Comparison of ENCODE assay signal across 10 cellular contexts in the genomic region with DNA sequence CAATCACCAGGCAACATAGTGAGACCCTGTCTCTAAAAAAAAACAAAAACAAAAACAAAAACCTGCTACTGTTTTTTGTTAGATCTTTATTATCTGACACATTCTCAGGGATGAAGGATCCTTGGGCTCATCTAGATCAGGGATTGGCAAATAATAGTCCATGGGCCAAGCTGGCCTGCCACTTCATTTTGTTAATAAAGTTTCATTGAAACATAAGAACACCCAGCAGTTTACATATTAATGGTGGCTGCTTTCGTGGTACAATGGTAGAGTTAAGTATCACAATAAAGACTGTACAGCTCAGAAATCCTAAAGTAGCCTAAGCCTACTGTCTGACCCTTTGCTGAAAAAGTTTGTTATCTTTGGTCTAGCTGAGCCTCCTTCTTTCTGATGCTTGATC. TPM values are rescaled to one million over a fixed set of nuclear protein-coding genes. Genes with fewer than 3 reads are reported as not detected.
DNase-seq lines count a peak whose midpoint lies in the region; ATAC-seq and TF ChIP-seq lines count a peak whose summit lies in the region.
"Had no signal": no experiment of that assay in that cellular context is flagged by ENCODE, and none has a peak within 500 bp of the region (broad histone marks: within the 10 kb centered on the region; RNA-seq: fewer than 3 reads in every experiment).

No MANE protein-coding gene starts in this region.

- H3K56ac ChIP-seq in IMR-90 (ENCODE audit: extremely low read depth, insufficient read depth, low read length) = peak overlapping the region; percentile 91

- H3K36me3 ChIP-seq in IMR-90 (ENCODE audit: control insufficient read depth, insufficient read depth, low read length) (no peaks in the 10 kb centered on the region), mesodermal cell (ENCODE audit: control insufficient read depth, insufficient read depth, low read length) (no peaks in the 10 kb centered on the region)
- peaks cover 0 to 36% (median 3%) of the 10 kb centered on the region in 3 experiments for H3K36me3 ChIP-seq in naive thymus-derived CD4-positive, alpha-beta T cell (ENCODE audit: control insufficient read depth in 2 of 3, insufficient read depth in 3 of 3, low read length in 3 of 3)

- peak overlapping the region; percentile 64 for H3K4me3 Mint-ChIP-seq in type B pancreatic cell
- no peak overlapping the region for H3K4me3 Mint-ChIP-seq in naive thymus-derived CD4-positive, alpha-beta T cell

- peak overlapping the region; percentile 88 for H2AK5ac ChIP-seq in IMR-90 (ENCODE audit: low read depth, low read length)

- peak overlapping the region; percentile 47; the same call in 1 of the 2 replicates for H3K4me3 ChIP-seq in IMR-90 (ENCODE audit: insufficient read depth, low read depth, low read length)
- H3K4me3 ChIP-seq in choroid plexus epithelial cell (ENCODE audit: low read depth, low read length) = peak overlapping the region; percentile 35
- H3K4me3 ChIP-seq in mesodermal cell (ENCODE audit: extremely low read depth, insufficient read depth, low read length, poor library complexity, severe bottlenecking) = no peak overlapping the region
- no peak overlapping the region for H3K4me3 ChIP-seq in naive thymus-derived CD4-positive, alpha-beta T cell (ENCODE audit: low read length)
- H3K4me3 ChIP-seq: lung had no signal

- peak overlapping the region; percentile 96 for H3K23ac ChIP-seq in IMR-90 (ENCODE audit: low read depth, low read length)

- peak overlapping the region; percentile 84 for H4K91ac ChIP-seq in IMR-90 (ENCODE audit: insufficient read depth, low read depth, low read length)

- in situ Hi-C loops in IMR-90 (cut with MboI; ENCODE audit: low sequenced_read_pairs) = no loop called here

- TF ChIP-seq RAD21 in IMR-90 (IDR thresholded peaks at IDR 0.05; ENCODE audit: low read length) = no peak

- POLR2A ChIA-PET in IMR-90 (lab: Charles Lee; ENCODE audit: unreplicated experiment) = no interaction called here
- POLR2A ChIA-PET in naive thymus-derived CD4-positive, alpha-beta T cell (lab: Charles Lee) = interaction anchor here (0.6 kb wide), 1 partner anchor 1675 kb away, joined by 3 read pairs; no protein-coding TSS in a partner anchor

- H3K4ac ChIP-seq in IMR-90 (ENCODE audit: low read depth, low read length) = peak overlapping the region; percentile 81

- H3K9me1 ChIP-seq in IMR-90 (ENCODE audit: insufficient read depth, low read length) = peaks cover 3% of the 10 kb centered on the region

- no CpG with 5 or more reads among the region's 1 CpG for WGBS in IMR-90 (ENCODE audit: extremely low coverage in 2 of 2, insufficient read length in 1 of 2), 2 experiments
- WGBS in mesodermal cell (ENCODE audit: insufficient coverage in 2 of 2), 2 experiments = no CpG with 5 or more reads among the region's 1 CpG

- peaks cover 20% of the 10 kb centered on the region for H3K4me1 Mint-ChIP-seq in type B pancreatic cell (ENCODE audit: unreplicated experiment)
- H3K4me1 Mint-ChIP-seq in naive thymus-derived CD4-positive, alpha-beta T cell = no peaks in the 10 kb centered on the region

- H2AFZ ChIP-seq in IMR-90 (replicated peaks; ENCODE audit: low read length, poor library complexity) = peak overlapping the region; percentile 71

- H3K27me3 ChIP-seq in IMR-90 (ENCODE audit: control insufficient read depth, insufficient read depth, low read length) = no peaks in the 10 kb centered on the region
- H3K27me3 ChIP-seq in naive thymus-derived CD4-positive, alpha-beta T cell (ENCODE audit: control insufficient read depth in 2 of 2, insufficient read depth in 2 of 2, low read length in 2 of 2) = no peaks in the 10 kb centered on the region

- H3K27ac ChIP-seq in IMR-90 (ENCODE audit: insufficient read depth, low read length) = peak overlapping the region; percentile 73
- H3K27ac ChIP-seq in mesodermal cell (ENCODE audit: low read depth, low read length, severe bottlenecking) = peak overlapping the region; percentile 93
- no peak overlapping the region for H3K27ac ChIP-seq in naive thymus-derived CD4-positive, alpha-beta T cell (ENCODE audit: low read depth, low read length)

- H3K27me3 Mint-ChIP-seq in type B pancreatic cell = no peaks in the 10 kb centered on the region
- no peaks in the 10 kb centered on the region for H3K27me3 Mint-ChIP-seq in naive thymus-derived CD4-positive, alpha-beta T cell

- peak overlapping the region; percentile 71 to 83 for H4K8ac ChIP-seq in IMR-90 (ENCODE audit: low read depth in 2 of 2, low read length in 2 of 2)

- H2BK20ac ChIP-seq in IMR-90 (ENCODE audit: low read depth, low read length) = peak overlapping the region; percentile 97

- H3K9ac ChIP-seq in IMR-90 (ENCODE audit: low read depth, low read length) = peak overlapping the region; percentile 70; the same call in 1 of the 2 replicates

- H2BK15ac ChIP-seq in IMR-90 (ENCODE audit: low read depth, low read length) = peak overlapping the region; percentile 96

- H3K9me3 ChIP-seq in IMR-90 (ENCODE audit: control insufficient read depth, insufficient read depth, low read length) = no peaks in the 10 kb centered on the region
- no peaks in the 10 kb centered on the region for H3K9me3 ChIP-seq in mesodermal cell (ENCODE audit: control insufficient read depth, low read length)
- H3K9me3 ChIP-seq in naive thymus-derived CD4-positive, alpha-beta T cell (ENCODE audit: control insufficient read depth in 2 of 3, low read length in 3 of 3) = no peaks in the 10 kb centered on the region

- H3K14ac ChIP-seq in IMR-90 (replicated peaks; ENCODE audit: low read depth, low read length) = peak overlapping the region; percentile 63

- H2BK120ac ChIP-seq in IMR-90 (ENCODE audit: low read depth, low read length) = peak overlapping the region; percentile 70

- CTCF ChIA-PET in IMR-90 (lab: Yijun Ruan, JAX) = interaction anchor here (1.0 to 1.2 kb wide), 2 partner anchors 9 to 12 kb away, joined by 3 to 6 read pairs; no protein-coding TSS in a partner anchor
- CTCF ChIA-PET in naive thymus-derived CD4-positive, alpha-beta T cell (lab: Charles Lee) = no interaction called here

- no peaks in the 10 kb centered on the region for H3K9me3 Mint-ChIP-seq in type B pancreatic cell
- H3K9me3 Mint-ChIP-seq in naive thymus-derived CD4-positive, alpha-beta T cell = peaks cover 0 to 2% (median 0%) of the 10 kb centered on the region in 11 donors

- no peak for TF ChIP-seq POLR2A in IMR-90 (IDR thresholded peaks at IDR 0.05; ENCODE audit: low read depth, low read length)

- dilution Hi-C loops in IMR-90 (cut with HindIII; ENCODE audit: low sequenced_read_pairs, unreplicated experiment) = no loop called here

- H3K4me1 ChIP-seq in IMR-90 (ENCODE audit: control insufficient read depth, insufficient read depth, low read length) = peaks cover 11% of the 10 kb centered on the region
- H3K4me1 ChIP-seq in mesodermal cell (ENCODE audit: control insufficient read depth, insufficient read depth, low read length, poor library complexity, severe bottlenecking) = peaks cover 19% of the 10 kb centered on the region
- H3K4me1 ChIP-seq in naive thymus-derived CD4-positive, alpha-beta T cell (ENCODE audit: control insufficient read depth in 2 of 2, insufficient read depth in 2 of 2, low read length in 2 of 2) = no peaks in the 10 kb centered on the region

- H2BK5ac ChIP-seq in IMR-90 (ENCODE audit: low read depth, low read length, poor library complexity, severe bottlenecking) = peak overlapping the region; percentile 94

- H2AK9ac ChIP-seq in IMR-90 (replicated peaks; ENCODE audit: low read depth, low read length, poor library complexity) = peak overlapping the region; percentile 29

- peaks cover 11% of the 10 kb centered on the region for H3K36me3 Mint-ChIP-seq in type B pancreatic cell
- peaks cover 4 to 42% (median 17%) of the 10 kb centered on the region in 5 donors for H3K36me3 Mint-ChIP-seq in naive thymus-derived CD4-positive, alpha-beta T cell

- peak overlapping the region; percentile 85 for H3K4me2 ChIP-seq in IMR-90 (ENCODE audit: low read depth, low read length)

- no peak for TF ChIP-seq CTCF in IMR-90 (conservative IDR thresholded peaks at IDR 0.05; ENCODE audit: low read depth, low read length)
- TF ChIP-seq CTCF in choroid plexus epithelial cell (conservative IDR thresholded peaks at IDR 0.05; ENCODE audit: low read depth, low read length) = no peak
- no peak for TF ChIP-seq CTCF in type B pancreatic cell (conservative IDR thresholded peaks at IDR 0.05)

- H3K27ac Mint-ChIP-seq in type B pancreatic cell = peak overlapping the region; percentile 85
- peak overlapping the region in 3 of 9 donors; percentile 32 to 71 (median 61) for H3K27ac Mint-ChIP-seq in naive thymus-derived CD4-positive, alpha-beta T cell

- peak overlapping the region; percentile 71 for H4K5ac ChIP-seq in IMR-90 (ENCODE audit: low read depth, low read length)

- peak overlapping the region; percentile 90 for H3K18ac ChIP-seq in IMR-90 (ENCODE audit: low read depth, low read length)

- DNase-seq in IMR-90 (peak; percentile 18), choroid plexus epithelial cell (ENCODE audit: low read depth) (no peak), type B pancreatic cell (ENCODE audit: extremely low spot score, unreplicated experiment) (no peak), left lobe of liver (ENCODE audit: low spot score) (no peak), hippocampal formation (lab: John Stamatoyannopoulos, UW) (no peak), NCI-H526 (lab: John Stamatoyannopoulos, UW) (no peak)
- no peak for DNase-seq in naive thymus-derived CD4-positive, alpha-beta T cell
- DNase-seq: NCI-H1105 treated with DMSO at 0.1 percent for 48 hours had no signal

- BruUV-seq in IMR-90 (replicated peaks; lab: Mats Ljungman, UMichigan) = no TSS peak

- intact Hi-C loops in IMR-90 (cut with micrococcal nuclease) = loop anchor here (5.0 kb wide), 2 partner anchors 36 to 56 kb away; no protein-coding TSS in a partner anchor
- intact Hi-C loops in naive thymus-derived CD4-positive, alpha-beta T cell (cut with micrococcal nuclease) = no loop called here

- ATAC-seq in IMR-90 (ENCODE audit: low read depth) (peak; percentile 6; the same call in 1 of the 2 replicates), left lobe of liver (no peak)
- no peak for ATAC-seq in naive thymus-derived CD4-positive, alpha-beta T cell

- no peaks in the 10 kb centered on the region for H4K20me1 ChIP-seq in IMR-90 (ENCODE audit: insufficient read depth, low read length)

- H3K79me1 ChIP-seq in IMR-90 (ENCODE audit: low read depth in 1 of 2, low read length in 2 of 2) = no peaks in the 10 kb centered on the region

TF ChIP-seq in IMR-90, 13 proteins besides CTCF, POLR2A, EP300 and RAD21 (continues in another document):
- TF ChIP-seq MXI1 (IDR thresholded peaks at IDR 0.05; ENCODE audit: borderline replicate concordance, low read depth, low read length) = no peak
- no peak for TF ChIP-seq BHLHE40 (IDR thresholded peaks at IDR 0.05; ENCODE audit: low read depth, low read length)

RNA-seq across cellular contexts. Expression of a gene that starts 32.9 kb away (rescaled TPM):
- total RNA-seq in IMR-90 (2012; rRNA removed) = under 0.01 TPM in 1 of 2 replicates, not detected in the other
- 0.04 TPM in 1 of 2 replicates, not detected in the other for polyA plus RNA-seq in IMR-90 (2012; rRNA removed)
- 0.02 TPM in 1 of 2 replicates, not detected in the other for polyA plus RNA-seq in IMR-90 (2012; cell fraction: cytosol; rRNA removed)
- polyA plus RNA-seq in IMR-90 (2012; cell fraction: nucleus; rRNA removed; ENCODE audit: low replicate concordance) = 0.41 and 0.85 TPM in 2 replicates
- 1.5 TPM for polyA plus RNA-seq in mesodermal cell (2013, experiment 1 of 2)
- 1.7 TPM for polyA plus RNA-seq in mesodermal cell (2013, experiment 2 of 2)
- 2.6 and 5.4 TPM in 2 replicates for total RNA-seq in type B pancreatic cell (ENCODE audit: low replicate concordance)
- total RNA-seq in naive thymus-derived CD4-positive, alpha-beta T cell = 1 to 10 TPM; 1.4 to 7.4 (median 3.6) TPM
- not detected for polyA plus RNA-seq in naive thymus-derived CD4-positive, alpha-beta T cell
- total RNA-seq in left lobe of liver = 0.35 TPM

Comparison
In these comparisons a context has a peak if more than half of its experiments do, and no peak if none do; other contexts are left out.
1. H3K4me3 ChIP-seq: peak in IMR-90 (single experiment) and choroid plexus epithelial cell (single experiment); none in mesodermal cell (single experiment) and naive thymus-derived CD4-positive, alpha-beta T cell (single experiment).